In the genomic region with DNA sequence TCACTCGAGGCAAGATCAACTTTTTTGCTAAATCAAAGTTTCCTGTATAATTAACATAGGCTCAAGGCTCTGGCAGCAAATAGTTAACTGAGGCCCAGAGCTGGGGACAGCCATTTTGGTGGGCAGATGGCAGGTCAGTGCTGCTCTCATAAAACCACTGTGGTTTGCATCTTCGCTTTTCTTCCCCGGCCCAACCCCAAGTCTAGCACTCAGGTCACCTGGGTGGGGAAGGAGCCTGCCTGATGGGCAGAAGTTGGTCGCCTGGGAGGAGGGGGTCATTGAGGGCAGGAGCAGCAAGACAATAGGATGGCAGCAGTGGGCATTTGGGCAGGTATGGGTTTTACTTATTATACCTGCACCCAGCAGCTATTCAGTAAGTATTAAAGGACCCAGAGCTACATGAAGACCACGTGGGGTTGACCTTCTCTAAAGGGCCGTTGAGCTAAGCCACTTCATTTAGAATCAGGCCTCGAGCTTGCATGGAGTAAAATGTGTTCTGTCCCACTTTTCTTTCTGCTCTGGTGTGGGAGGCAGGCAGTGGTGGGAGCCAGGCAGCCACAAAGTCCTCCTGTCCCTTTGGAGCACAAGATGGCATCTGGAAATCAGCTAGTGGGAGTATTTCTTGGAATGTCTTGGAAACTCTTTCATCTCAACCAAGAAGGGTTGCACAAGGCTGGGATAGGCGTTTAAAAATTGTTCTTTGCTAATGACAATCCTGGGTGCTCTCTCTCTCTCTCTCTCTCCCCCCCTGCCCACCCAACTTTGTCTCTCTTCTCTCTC, we compare ENCODE assay signal across 19 cellular contexts.
"Had no signal": no experiment of that assay in that cellular context is flagged by ENCODE, and none has a peak within 500 bp of the region (broad histone marks: within the 10 kb centered on the region; RNA-seq: fewer than 3 reads in every experiment).

No MANE protein-coding gene starts in this region.

- ATAC-seq: activated CD8-positive, alpha-beta memory T cell treated with anti-CD3 and anti-CD28 coated beads, Interleukin-2, amount 10 ng/mL, durations not matched to agents 7 days and 5 days; stimulated activated memory B cell treated with anti-CD40 and anti-IgM and Interleukin-4, amounts not matched to agents 10 μg/mL and 1 μg/mL and 100 μg/mL, for 72 hours had no signal

- FAIRE-seq: frontal cortex had no signal

- H3K27ac ChIP-seq: ascending aorta, coronary artery, heart right ventricle, lower lobe of right lung, neutrophil, spleen, upper lobe of left lung had no signal

- H3K4me3 Mint-ChIP-seq: activated CD8-positive, alpha-beta memory T cell treated with anti-CD3 and anti-CD28 coated beads, Interleukin-2, amount 10 ng/mL, durations not matched to agents 7 days and 5 days; activated naive CD8-positive, alpha-beta T cell treated with anti-CD3 and anti-CD28 coated beads, Interleukin-2, amount 10 ng/mL, durations not matched to agents 7 days and 5 days; activated T-cell treated with anti-CD3 and anti-CD28 coated beads, Interleukin-2, amount 50 U/mL, for 24 hours; stimulated activated memory B cell treated with anti-CD40 and anti-IgM and Interleukin-4, amounts not matched to agents 10 μg/mL and 1 μg/mL and 100 μg/mL, for 72 hours; T-helper 2 cell treated with Interferon-gamma antibody and Interleukin-4, amounts not matched to agents 5 μg/mL and 100 μg/mL, for 36 hours had no signal

- H3K36me3 Mint-ChIP-seq: activated naive CD8-positive, alpha-beta T cell treated with anti-CD3 and anti-CD28 coated beads, Interleukin-2, amount 10 ng/mL, durations not matched to agents 7 days and 5 days; naive B cell; stimulated activated memory B cell treated with anti-CD40 and anti-IgM and Interleukin-4, amounts not matched to agents 10 μg/mL and 1 μg/mL and 100 μg/mL, for 72 hours had no signal

- H3K27ac Mint-ChIP-seq: activated CD8-positive, alpha-beta memory T cell treated with anti-CD3 and anti-CD28 coated beads, Interleukin-2, amount 10 ng/mL, durations not matched to agents 7 days and 5 days; activated naive CD8-positive, alpha-beta T cell treated with anti-CD3 and anti-CD28 coated beads, Interleukin-2, amount 10 ng/mL, durations not matched to agents 7 days and 5 days; activated T-cell treated with anti-CD3 and anti-CD28 coated beads, Interleukin-2, amount 50 U/mL, for 24 hours; stimulated activated memory B cell treated with anti-CD40 and anti-IgM and Interleukin-4, amounts not matched to agents 10 μg/mL and 1 μg/mL and 100 μg/mL, for 72 hours; T-helper 2 cell treated with Interferon-gamma antibody and Interleukin-4, amounts not matched to agents 5 μg/mL and 100 μg/mL, for 36 hours had no signal

- H3K4me3 ChIP-seq: ascending aorta, coronary artery, heart right ventricle, lower lobe of right lung, spleen, upper lobe of left lung had no signal

- H3K36me3 ChIP-seq: ascending aorta, heart right ventricle, lower lobe of right lung, neutrophil, spleen, upper lobe of left lung had no signal

- H3K9me3 Mint-ChIP-seq: activated naive CD8-positive, alpha-beta T cell treated with anti-CD3 and anti-CD28 coated beads, Interleukin-2, amount 10 ng/mL, durations not matched to agents 7 days and 5 days; activated T-cell treated with anti-CD3 and anti-CD28 coated beads, Interleukin-2, amount 50 U/mL, for 24 hours; stimulated activated memory B cell treated with anti-CD40 and anti-IgM and Interleukin-4, amounts not matched to agents 10 μg/mL and 1 μg/mL and 100 μg/mL, for 72 hours; T-helper 2 cell treated with Interferon-gamma antibody and Interleukin-4, amounts not matched to agents 5 μg/mL and 100 μg/mL, for 36 hours had no signal

- H3K9me3 ChIP-seq: ascending aorta, heart right ventricle, lower lobe of right lung, neutrophil, spleen, upper lobe of left lung had no signal

- DNase-seq: activated CD4-positive, alpha-beta T cell treated with anti-CD3 and anti-CD28 coated beads, Interleukin-2, amount 50 U/mL, for 48 hours; activated CD4-positive, CD25-positive, alpha-beta regulatory T cell treated with anti-CD3 and anti-CD28 coated beads, Interleukin-2, amount 50 U/mL, for 72 hours; activated CD8-positive, alpha-beta memory T cell treated with anti-CD3 and anti-CD28 coated beads, Interleukin-2, amount 10 ng/mL, durations not matched to agents 7 days and 5 days; activated naive CD8-positive, alpha-beta T cell treated with anti-CD3 and anti-CD28 coated beads, Interleukin-2, amount 10 ng/mL, durations not matched to agents 7 days and 5 days; activated T-cell treated with anti-CD3 and anti-CD28 coated beads, Interleukin-2, amount 50 U/mL, for 24 hours; effector memory CD4-positive, alpha-beta T cell; kidney glomerular epithelial cell; lower lobe of right lung; naive B cell; spleen; stimulated activated CD4-positive, alpha-beta T cell treated with anti-CD3 and anti-CD28 coated beads, Interleukin-1b, Interleukin-23, amount 100 ng/mL, for 48 hours had no signal
